17 cellular contexts compared by ENCODE assay signal in the genomic region with DNA sequence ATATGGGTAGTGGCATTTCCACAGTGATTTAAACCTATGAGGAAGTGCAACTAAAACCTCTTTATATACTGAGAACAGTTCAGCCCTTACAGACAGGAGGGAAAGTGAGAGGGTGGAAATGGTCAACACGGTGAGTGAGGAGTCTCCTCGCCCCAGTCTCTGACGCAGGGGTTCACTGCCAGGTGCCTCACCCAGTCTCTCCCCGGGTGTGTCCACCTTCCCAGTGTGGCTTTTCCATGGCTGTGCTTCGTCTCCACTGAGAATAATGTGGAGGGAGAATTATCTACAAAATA.
DNase-seq lines count a peak whose midpoint lies in the region; ATAC-seq, FAIRE-seq and TF ChIP-seq lines count a peak whose summit lies in the region.
"Had no signal": no experiment of that assay in that cellular context is flagged by ENCODE, and none has a peak within 500 bp of the region (broad histone marks: within the 10 kb centered on the region; RNA-seq: fewer than 3 reads in every experiment).

No MANE protein-coding gene starts in this region.

- peaks cover 9% of the 10 kb centered on the region for H3K4me1 ChIP-seq in GM12878 (ENCODE audit: control insufficient read depth, insufficient read depth, low read length)
- H3K4me1 ChIP-seq in mesendoderm (ENCODE audit: control insufficient read depth, low read depth, low read length), result no peaks in the 10 kb centered on the region
- H3K4me1 ChIP-seq: BE2C, heart left ventricle had no signal

- no peak overlapping the region for H4K8ac ChIP-seq in mesendoderm (ENCODE audit: low read depth, low read length)

- peak in 1 of 2 experiments; percentile 74; a peak in 1 of 4 replicates for TF ChIP-seq EP300 in GM12878 (IDR thresholded peaks at IDR 0.05; ENCODE audit: borderline replicate concordance in 1 of 2, control insufficient read depth in 1 of 2, low read depth in 2 of 2, low read length in 2 of 2)

- no peaks in the 10 kb centered on the region for H3K79me1 ChIP-seq in mesendoderm (ENCODE audit: low read length)

- H3K27ac ChIP-seq in GM12878 (ENCODE audit: control insufficient read depth, insufficient read depth) (peak overlapping the region; percentile 77), RWPE1 (no peak overlapping the region), mesendoderm (ENCODE audit: low read depth, low read length) (no peak overlapping the region)
- H3K27ac ChIP-seq: epithelial cell of prostate, GM23248, heart left ventricle had no signal

- SMC1A ChIA-PET in GM12878 (lab: Charles Lee; ENCODE audit: uncharacterized antibody, unreplicated experiment), result interaction anchor here (1.2 to 6.5 kb wide), 20 partner anchors 11 to 856 kb away, joined by 3 to 87 read pairs (median 10); no protein-coding TSS in a partner anchor

- H3K56ac ChIP-seq in mesendoderm (ENCODE audit: low read length), result no peak overlapping the region

- H3K9me3 ChIP-seq in GM12878 (replicated peaks; ENCODE audit: control insufficient read depth, insufficient read depth, low read length), result peaks cover 14% of the 10 kb centered on the region
- H3K9me3 ChIP-seq: BE2C had no signal

- 1% methylated on average over 5 of the region's 5 CpGs for WGBS in GM12878 (ENCODE audit: insufficient coverage, insufficient replicate concordance, low lambda C conversion rate, missing lambda C conversion rate)
- WGBS in mesendoderm (ENCODE audit: extremely low coverage, insufficient coverage, low lambda C conversion rate), result no CpG with 5 or more reads among the region's 5 CpGs

- H3K36me3 ChIP-seq in GM12878 (ENCODE audit: control insufficient read depth in 2 of 2, insufficient read depth in 2 of 2, low read length in 1 of 2), result no peaks in the 10 kb centered on the region
- no peaks in the 10 kb centered on the region for H3K36me3 ChIP-seq in H7 (replicated peaks; ENCODE audit: control insufficient read depth, insufficient read depth, low read length)
- no peaks in the 10 kb centered on the region for H3K36me3 ChIP-seq in mesendoderm (ENCODE audit: control insufficient read depth, insufficient read depth, low read length)
- H3K36me3 ChIP-seq: BE2C, heart left ventricle had no signal

- 0 out of 2 replicates have a peak overlapping the region, but pooled peaks have one; percentile 12 for H3K4me3 ChIP-seq in GM12878
- H3K4me3 ChIP-seq in H7 (ENCODE audit: insufficient read depth, low read depth, low read length), result no peak overlapping the region
- no peak overlapping the region for H3K4me3 ChIP-seq in mesendoderm (ENCODE audit: low read length)
- H3K4me3 ChIP-seq: GM23248, heart left ventricle had no signal

- CTCF ChIA-PET in GM12878 (lab: Yijun Ruan, JAX), result interaction anchor here (0.8 to 6.9 kb wide), 27 partner anchors 12 to 858 kb away, joined by 3 to 92 read pairs (median 9); no protein-coding TSS in a partner anchor
- CTCF ChIA-PET in RWPE1 (lab: Yijun Ruan, JAX), result interaction anchor here (1.3 kb wide), 1 partner anchor 11 kb away, joined by 7 read pairs; no protein-coding TSS in a partner anchor

- no peak overlapping the region for H3K23ac ChIP-seq in mesendoderm (ENCODE audit: low read length)

- no peaks in the 10 kb centered on the region for H3K27me3 ChIP-seq in GM12878 (replicated peaks in 1 of 2; ENCODE audit: control insufficient read depth in 2 of 2, insufficient read depth in 2 of 2, low read length in 1 of 2)
- peaks cover 94% of the 10 kb centered on the region for H3K27me3 ChIP-seq in H7 (ENCODE audit: control insufficient read depth, insufficient read depth, low read length)
- peaks cover 7% of the 10 kb centered on the region for H3K27me3 ChIP-seq in mesendoderm (ENCODE audit: insufficient read depth, low read length, poor library complexity)

- no TSS peak for BruUV-seq in GM12878 (replicated peaks; lab: Mats Ljungman, UMichigan)

- TF ChIP-seq POLR2A in GM12891 (IDR thresholded peaks at IDR 0.05; ENCODE audit: low read depth, low read length) (no peak), GM12878 (IDR thresholded peaks at IDR 0.05; ENCODE audit: low read depth, low read length) (no peak; the same call in 1 of the 2 replicates)

- H2BK5ac ChIP-seq in mesendoderm (ENCODE audit: low read length), result no peak overlapping the region

- no peak overlapping the region for H2BK120ac ChIP-seq in mesendoderm (ENCODE audit: low read depth, low read length)

- no peak overlapping the region for H2AK5ac ChIP-seq in mesendoderm (ENCODE audit: low read length)

- in situ Hi-C loops in GM12878 (cut with MboI), result no loop called here

- no peak overlapping the region for H4K5ac ChIP-seq in mesendoderm (ENCODE audit: low read length)

- H3K9ac ChIP-seq in GM12878 (ENCODE audit: control insufficient read depth, insufficient read depth, low read length), result no peak overlapping the region
- no peak overlapping the region for H3K9ac ChIP-seq in mesendoderm (ENCODE audit: low read length)
- H3K9ac ChIP-seq: GM23248 had no signal

- H3K4ac ChIP-seq in mesendoderm (ENCODE audit: low read depth, low read length), result no peak overlapping the region

- H3K18ac ChIP-seq in mesendoderm (ENCODE audit: low read length), result no peak overlapping the region

- POLR2A ChIA-PET in GM12878 (lab: Charles Lee) (interaction anchor here (0.6 to 3.8 kb wide), 10 partner anchors 12 to 280 kb away, joined by 3 to 18 read pairs (median 6); no protein-coding TSS in a partner anchor), RWPE1 (lab: Yijun Ruan, JAX; ENCODE audit: low non-redundant PET) (no interaction called here)

- RAD21 ChIA-PET in GM12878 (lab: Charles Lee; ENCODE audit: unreplicated experiment), result interaction anchor here (0.8 to 5.2 kb wide), 21 partner anchors 12 to 1040 kb away, joined by 3 to 72 read pairs (median 8); no protein-coding TSS in a partner anchor

- no peak for TF ChIP-seq RAD21 in GM12878 (IDR thresholded peaks at IDR 0.05; ENCODE audit: insufficient read depth, low read depth, low read length)

- DNase-seq in GM12891 (ENCODE audit: insufficient read length, low spot score), result peak; percentile 22
- peak; percentile 69 for DNase-seq in GM12878 (ENCODE audit: low read depth, low spot score)
- DNase-seq in RWPE1 (ENCODE audit: low spot score), result no peak
- no peak for DNase-seq in H7
- DNase-seq in mesendoderm, result no peak
- DNase-seq in NCI-H1694 (lab: John Stamatoyannopoulos, UW), result no peak
- DNase-seq: activated CD8-positive, alpha-beta memory T cell treated with anti-CD3 and anti-CD28 coated beads, Interleukin-2, amount 50 U/mL, for 4 hours; BE2C; GM23248; heart left ventricle; IMR-90; left cardiac atrium; NCI-H510A treated with DMSO at 0.1 percent for 48 hours; stimulated activated CD4-positive, alpha-beta T cell treated with anti-CD3 and anti-CD28 coated beads, Interleukin-2, amount 100 ng/mL, for 48 hours had no signal

- H3K79me2 ChIP-seq in GM12878 (ENCODE audit: control insufficient read depth, insufficient read depth, low read length), result no peaks in the 10 kb centered on the region
- no peaks in the 10 kb centered on the region for H3K79me2 ChIP-seq in mesendoderm (ENCODE audit: control insufficient read depth, insufficient read depth, low read length)

- no peaks in the 10 kb centered on the region for H4K20me1 ChIP-seq in GM12878 (ENCODE audit: control insufficient read depth, insufficient read depth)

- peak overlapping the region; percentile 36; the same call in 1 of the 2 replicates for H2AFZ ChIP-seq in GM12878 (ENCODE audit: control insufficient read depth, low read depth, low read length)
- H2AFZ ChIP-seq: GM23248 had no signal

- peak; percentile 73 for ATAC-seq in GM21515 (IDR thresholded peaks at IDR 0.05; ENCODE audit: unreplicated experiment)
- peak; percentile 49 for ATAC-seq in HG03571 (IDR thresholded peaks at IDR 0.05; ENCODE audit: unreplicated experiment)
- peak; percentile 96 for ATAC-seq in GM12878
- ATAC-seq: heart left ventricle, left cardiac atrium had no signal

- no peak for TF ChIP-seq CTCF in GM12878 (IDR thresholded peaks at IDR 0.05 in 2 of 3, conservative IDR thresholded peaks at IDR 0.05 in 1 of 3; ENCODE audit: control insufficient read depth in 2 of 3, extremely low read depth in 1 of 3, insufficient read depth in 1 of 3, low read depth in 3 of 3, low read length in 3 of 3)
- TF ChIP-seq CTCF in RWPE1 (conservative IDR thresholded peaks at IDR 0.05; ENCODE audit: low read depth), result no peak

- H2BK15ac ChIP-seq in mesendoderm (replicated peaks; ENCODE audit: low read depth), result no peak overlapping the region

- H3K4me2 ChIP-seq in GM12878 (ENCODE audit: control insufficient read depth, insufficient read depth) (peak overlapping the region; percentile 46), mesendoderm (ENCODE audit: low read length) (no peak overlapping the region)

- intact Hi-C loops in GM12878 (cut with micrococcal nuclease; ENCODE audit: unreplicated experiment), result loop anchor here (1.0 kb wide), 3 partner anchors 12 to 69 kb away; no protein-coding TSS in a partner anchor

- FAIRE-seq in GM12891 (lab: Jason Lieb, UNC) (peak; percentile 84), GM12878 (lab: Jason Lieb, UNC) (no peak)

TF ChIP-seq in GM12891, 5 proteins besides CTCF, POLR2A, EP300 and RAD21:
- no peak for TF ChIP-seq POLR2AphosphoS5 (IDR thresholded peaks at IDR 0.05; ENCODE audit: low read depth, low read length)
- peak; percentile 97 for TF ChIP-seq SPI1 (IDR thresholded peaks at IDR 0.05; ENCODE audit: low read depth, low read length)

TF ChIP-seq in GM12878, 131 proteins besides CTCF, POLR2A, EP300 and RAD21 (continues in another document):
- TF ChIP-seq, protein P1, sequence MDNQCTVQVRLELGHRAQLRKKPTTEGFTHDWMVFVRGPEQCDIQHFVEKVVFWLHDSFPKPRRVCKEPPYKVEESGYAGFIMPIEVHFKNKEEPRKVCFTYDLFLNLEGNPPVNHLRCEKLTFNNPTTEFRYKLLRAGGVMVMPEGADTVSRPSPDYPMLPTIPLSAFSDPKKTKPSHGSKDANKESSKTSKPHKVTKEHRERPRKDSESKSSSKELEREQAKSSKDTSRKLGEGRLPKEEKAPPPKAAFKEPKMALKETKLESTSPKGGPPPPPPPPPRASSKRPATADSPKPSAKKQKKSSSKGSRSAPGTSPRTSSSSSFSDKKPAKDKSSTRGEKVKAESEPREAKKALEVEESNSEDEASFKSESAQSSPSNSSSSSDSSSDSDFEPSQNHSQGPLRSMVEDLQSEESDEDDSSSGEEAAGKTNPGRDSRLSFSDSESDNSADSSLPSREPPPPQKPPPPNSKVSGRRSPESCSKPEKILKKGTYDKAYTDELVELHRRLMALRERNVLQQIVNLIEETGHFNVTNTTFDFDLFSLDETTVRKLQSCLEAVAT (IDR thresholded peaks at IDR 0.05), result peak; percentile 59; the same call in 1 of the 2 replicates

Comparison
In these comparisons a context has a peak if more than half of its experiments do, and no peak if none do; other contexts are left out.
1. DNase-seq: peak in GM12891 (single experiment) and GM12878 (single experiment); none in RWPE1 (single experiment), H7 (single experiment), mesendoderm (single experiment) and NCI-H1694 (single experiment).
2. Peak in every context shown above with its lines, with median percentiles within 50 percentile points of each other: ATAC-seq.